In the genomic region with DNA sequence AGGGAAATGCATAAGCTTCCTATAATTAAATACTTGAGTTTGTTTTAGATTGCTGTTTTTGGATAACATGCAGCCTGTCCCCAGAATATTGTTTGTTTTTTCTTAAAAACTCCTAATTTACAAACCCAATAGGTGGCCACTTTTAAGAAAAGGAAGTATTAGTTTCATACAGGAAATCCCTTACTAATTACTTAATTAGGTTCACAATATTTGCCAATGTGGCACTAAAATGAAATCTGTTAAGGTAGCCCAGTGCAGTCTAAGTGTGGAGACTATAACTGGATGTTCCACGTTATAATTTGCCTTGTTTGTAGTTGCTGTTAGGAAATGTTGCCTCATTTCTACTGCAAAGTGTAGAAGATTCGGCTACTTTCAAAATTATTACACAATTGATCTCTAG, we compare ENCODE assay signal across 24 cellular contexts.
"Had no signal": no experiment of that assay in that cellular context is flagged by ENCODE, and none has a peak within 500 bp of the region (broad histone marks: within the 10 kb centered on the region; RNA-seq: fewer than 3 reads in every experiment).

No MANE protein-coding gene starts in this region.

- H3K36me3 ChIP-seq: ovary had no signal

- H3K27ac Mint-ChIP-seq: activated CD4-positive, alpha-beta memory T cell treated with anti-CD3 and anti-CD28 coated beads, Interleukin-2, amount 10 ng/mL, durations not matched to agents 7 days and 5 days; activated CD4-positive, alpha-beta T cell treated with anti-CD3 and anti-CD28 coated beads, Interleukin-2, amount 10 ng/mL, durations not matched to agents 24 days and 14 days; activated naive CD4-positive, alpha-beta T cell treated with anti-CD3 and anti-CD28 coated beads, Interleukin-2, amount 50 U/mL, for 72 hours; brain; natural killer cell; T-helper 2 cell treated with Interferon-gamma antibody and Interleukin-4, amounts not matched to agents 5 μg/mL and 100 μg/mL, for 36 hours had no signal

- DNase-seq: activated CD4-positive, alpha-beta memory T cell treated with anti-CD3 and anti-CD28 coated beads, Interleukin-2, amount 10 ng/mL, durations not matched to agents 7 days and 5 days; activated CD4-positive, alpha-beta T cell treated with anti-CD3 and anti-CD28 coated beads, Interleukin-2, amount 10 ng/mL, durations not matched to agents 24 days and 14 days; activated gamma-delta T cell; aorta; caudate nucleus; dermis blood vessel endothelial cell; effector CD8-positive, alpha-beta T cell; glutamatergic neuron; hypothalamus; left ventricle myocardium superior; mammary epithelial cell; midbrain; natural killer cell; ovary; right cardiac atrium; stimulated activated CD4-positive, alpha-beta T cell treated with anti-CD3 and anti-CD28 coated beads, Interleukin-4, amount 100 ng/mL, for 24 hours; stimulated activated naive CD4-positive, alpha-beta T cell treated with Interleukin-2 at 50 U/mL for 16 hours; upper lobe of left lung had no signal

- H3K27me3 Mint-ChIP-seq: activated CD4-positive, alpha-beta memory T cell treated with anti-CD3 and anti-CD28 coated beads, Interleukin-2, amount 10 ng/mL, durations not matched to agents 7 days and 5 days; activated CD4-positive, alpha-beta T cell treated with anti-CD3 and anti-CD28 coated beads, Interleukin-2, amount 10 ng/mL, durations not matched to agents 24 days and 14 days; brain had no signal

- H3K9me3 ChIP-seq: ovary, upper lobe of left lung had no signal

- H3K4me3 Mint-ChIP-seq: activated CD4-positive, alpha-beta memory T cell treated with anti-CD3 and anti-CD28 coated beads, Interleukin-2, amount 10 ng/mL, durations not matched to agents 7 days and 5 days; activated CD4-positive, alpha-beta T cell treated with anti-CD3 and anti-CD28 coated beads, Interleukin-2, amount 10 ng/mL, durations not matched to agents 24 days and 14 days; brain; natural killer cell; T-helper 2 cell treated with Interferon-gamma antibody and Interleukin-4, amounts not matched to agents 5 μg/mL and 100 μg/mL, for 36 hours had no signal

- H3K9me3 Mint-ChIP-seq: activated CD4-positive, alpha-beta memory T cell treated with anti-CD3 and anti-CD28 coated beads, Interleukin-2, amount 10 ng/mL, durations not matched to agents 7 days and 5 days; activated CD4-positive, alpha-beta T cell treated with anti-CD3 and anti-CD28 coated beads, Interleukin-2, amount 10 ng/mL, durations not matched to agents 24 days and 14 days; activated naive CD4-positive, alpha-beta T cell treated with anti-CD3 and anti-CD28 coated beads, Interleukin-2, amount 50 U/mL, for 72 hours; natural killer cell; T-helper 2 cell treated with Interferon-gamma antibody and Interleukin-4, amounts not matched to agents 5 μg/mL and 100 μg/mL, for 36 hours had no signal

- H3K36me3 Mint-ChIP-seq: activated naive CD4-positive, alpha-beta T cell treated with anti-CD3 and anti-CD28 coated beads, Interleukin-2, amount 50 U/mL, for 72 hours; natural killer cell had no signal

- H3K27me3 ChIP-seq: ovary, upper lobe of left lung had no signal

- H3K4me3 ChIP-seq: ovary, upper lobe of left lung had no signal

- H3K27ac ChIP-seq: ovary, upper lobe of left lung, VCaP had no signal

- H3K4me1 Mint-ChIP-seq: activated CD4-positive, alpha-beta memory T cell treated with anti-CD3 and anti-CD28 coated beads, Interleukin-2, amount 10 ng/mL, durations not matched to agents 7 days and 5 days; activated CD4-positive, alpha-beta T cell treated with anti-CD3 and anti-CD28 coated beads, Interleukin-2, amount 10 ng/mL, durations not matched to agents 24 days and 14 days; natural killer cell had no signal

- ATAC-seq: activated CD4-positive, CD25-positive, alpha-beta regulatory T cell treated with anti-CD3 and anti-CD28 coated beads, Interleukin-2, amount 50 U/mL, for 24 hours; activated naive CD4-positive, alpha-beta T cell treated with anti-CD3 and anti-CD28 coated beads, Interleukin-2, amount 50 U/mL, for 72 hours; esophagus mucosa; left ventricle myocardium superior; natural killer cell; right cardiac atrium had no signal
